In the genomic region with DNA sequence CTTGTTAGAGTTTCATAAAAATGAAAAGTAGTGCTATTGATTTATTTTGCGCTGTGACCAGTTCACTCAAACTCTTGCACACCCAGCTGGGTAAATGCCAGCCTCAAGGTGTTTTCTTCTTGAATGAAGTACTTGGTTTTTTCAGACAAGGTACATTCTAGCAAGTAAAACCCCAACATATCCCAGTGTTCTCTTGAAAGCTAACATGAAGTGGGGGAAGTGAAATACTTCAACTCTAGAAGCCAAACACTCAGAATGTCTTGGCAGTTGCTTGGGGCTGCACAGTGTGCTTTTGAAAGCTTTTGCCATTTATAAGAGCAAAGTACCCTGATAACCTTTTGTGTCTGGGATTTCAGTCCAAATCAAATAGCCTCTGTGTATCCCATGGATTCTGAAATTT, we compare ENCODE assay signal across 17 cellular contexts. TPM values are rescaled to one million over a fixed set of nuclear protein-coding genes. Genes with fewer than 3 reads are reported as not detected.
A peak's percentile ranks its signal among the peaks of the same experiment; 100 is the strongest.
DNase-seq lines count a peak whose midpoint lies in the region; ATAC-seq and TF ChIP-seq lines count a peak whose summit lies in the region.
"Had no signal": no experiment of that assay in that cellular context is flagged by ENCODE, and none has a peak within 500 bp of the region (broad histone marks: within the 10 kb centered on the region; RNA-seq: fewer than 3 reads in every experiment).

No MANE protein-coding gene starts in this region.

- H3K36me3 ChIP-seq in lower lobe of right lung (no peaks in the 10 kb centered on the region), stomach smooth muscle (ENCODE audit: control insufficient read depth in 2 of 2, insufficient read depth in 2 of 2, low read length in 2 of 2) (no peaks in the 10 kb centered on the region)

- no peak overlapping the region for H3K9ac ChIP-seq in stomach smooth muscle (ENCODE audit: low read length in 2 of 2)

- no peak overlapping the region for H3K4me3 ChIP-seq in fibroblast of the aortic adventitia (ENCODE audit: low read depth, low read length)
- no peak overlapping the region for H3K4me3 ChIP-seq in lower lobe of right lung
- no peak overlapping the region for H3K4me3 ChIP-seq in stomach smooth muscle (ENCODE audit: low read length in 2 of 2)
- H3K4me3 ChIP-seq: GM12878, GM23338 had no signal

- H3K27ac ChIP-seq in VCaP (peak overlapping the region; percentile 45), lower lobe of right lung (no peak overlapping the region), stomach smooth muscle (ENCODE audit: low read length) (peak overlapping the region; percentile 55)
- H3K27ac ChIP-seq: HL-60 had no signal

- H3K27me3 ChIP-seq in lower lobe of right lung (ENCODE audit: low read depth) (no peaks in the 10 kb centered on the region), stomach smooth muscle (ENCODE audit: control insufficient read depth in 1 of 2, insufficient read depth in 2 of 2, low read length in 2 of 2) (no peaks in the 10 kb centered on the region)

- ATAC-seq in lower lobe of right lung (peak; percentile 91 to 97), GM18861 (IDR thresholded peaks at IDR 0.05; ENCODE audit: unreplicated experiment) (no peak), HG02885 (IDR thresholded peaks at IDR 0.05; ENCODE audit: poor library complexity, unreplicated experiment) (no peak), HG03196 (IDR thresholded peaks at IDR 0.05; ENCODE audit: unreplicated experiment) (no peak)
- ATAC-seq: GM12878, GM23338 had no signal

- H3K4me1 ChIP-seq in lower lobe of right lung (peaks cover 13% of the 10 kb centered on the region), stomach smooth muscle (ENCODE audit: control insufficient read depth, insufficient read depth, low read length) (peaks cover 25% of the 10 kb centered on the region)

- intact Hi-C loops in lower lobe of right lung (cut with DNase I) = no loop called here

- TF ChIP-seq CTCF in VCaP (conservative IDR thresholded peaks at IDR 0.05) = no peak
- no peak for TF ChIP-seq CTCF in fibroblast of the aortic adventitia (IDR thresholded peaks at IDR 0.05; ENCODE audit: insufficient read depth, low read length)
- no peak for TF ChIP-seq CTCF in lower lobe of right lung (IDR thresholded peaks at IDR 0.05)

- H3K9me3 ChIP-seq in lower lobe of right lung = no peaks in the 10 kb centered on the region
- no peaks in the 10 kb centered on the region for H3K9me3 ChIP-seq in stomach smooth muscle (ENCODE audit: control insufficient read depth in 2 of 2, low read length in 2 of 2)

- DNase-seq in fibroblast of the aortic adventitia (ENCODE audit: low read depth) (peak; percentile 37), lower lobe of right lung (no peak)
- DNase-seq: AML-193; CD4-positive, CD25-positive, alpha-beta regulatory T cell; DMS53; KBM-7; NCI-H1092; NCI-H1694; NCI-H446 had no signal

RNA-seq across cellular contexts. Expression of a gene that starts 13.4 kb away (rescaled TPM):
- 5.4 and 24.3 TPM in 2 replicates for total RNA-seq in fibroblast of the aortic adventitia (ENCODE audit: low replicate concordance)
- total RNA-seq in lower lobe of right lung = 10.1 TPM

Comparison
In these comparisons a context has a peak if more than half of its experiments do, and no peak if none do; other contexts are left out.
1. ATAC-seq: peak in lower lobe of right lung (2 of 2); none in GM18861 (single experiment), HG02885 (single experiment) and HG03196 (single experiment).